ENCODE assay signal across 8 cellular contexts in the genomic region with DNA sequence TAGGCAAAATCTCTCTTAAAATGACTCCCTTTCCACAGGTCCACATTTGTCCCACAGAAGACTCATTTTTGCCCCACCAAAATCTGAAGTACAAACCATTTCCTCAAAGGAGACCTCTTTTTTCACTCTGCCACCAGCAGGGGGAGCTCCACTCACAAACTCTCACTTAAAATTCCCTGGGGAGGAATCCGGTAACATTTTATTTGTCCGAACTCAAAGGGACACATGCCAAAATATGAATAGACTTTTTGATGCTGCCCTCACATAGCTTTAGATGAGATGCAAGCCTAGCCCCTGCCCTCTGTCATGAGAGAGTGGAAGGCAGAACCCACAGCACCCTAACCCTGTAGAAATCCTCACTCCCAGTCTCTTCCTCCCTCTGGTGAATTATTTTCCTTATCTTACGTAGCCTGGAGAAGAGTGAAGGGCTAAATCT. TPM values are rescaled to one million over a fixed set of nuclear protein-coding genes. Genes with fewer than 3 reads are reported as not detected.
DNase-seq lines count a peak whose midpoint lies in the region; ATAC-seq and TF ChIP-seq lines count a peak whose summit lies in the region.

No MANE protein-coding gene starts in this region.

- DNase-seq in GF-D8 (lab: John Stamatoyannopoulos, UW), result peak; percentile 3
- peak; percentile 68 for DNase-seq in M059J (ENCODE audit: low read depth)
- DNase-seq in T-helper 9 cell, result peak; percentile 53
- DNase-seq in inferior parietal cortex (ENCODE audit: extremely low spot score), result peak; percentile 89
- peak; percentile 31 to 34 for DNase-seq in stimulated activated CD4-positive, alpha-beta T cell treated with anti-CD3 and anti-CD28 coated beads, Interleukin-15, amount 100 ng/mL, for 1 hour (ENCODE audit: low read depth in 1 of 2, low spot score in 1 of 2)

- H3K9me3 Mint-ChIP-seq in brain, result peaks cover 0 to 3% (median 0%) of the 10 kb centered on the region in 5 experiments

- H3K27ac Mint-ChIP-seq in brain, result peak overlapping the region in 1 of 5 experiments; percentile 5

- TF ChIP-seq CTCF in brain (conservative IDR thresholded peaks at IDR 0.05), result peak; percentile 92 to 95

- H3K4me1 Mint-ChIP-seq in brain, result peaks cover 6% of the 10 kb centered on the region

- peak overlapping the region in 4 of 5 experiments; percentile 1 to 55 (median 22) for H3K4me3 Mint-ChIP-seq in brain

- H3K27me3 Mint-ChIP-seq in brain, result peaks cover 3% of the 10 kb centered on the region

- no peaks in the 10 kb centered on the region for H3K36me3 Mint-ChIP-seq in brain

- ATAC-seq in GM21786 (IDR thresholded peaks at IDR 0.05; ENCODE audit: unreplicated experiment), result no peak
- no peak for ATAC-seq in HG02885 (IDR thresholded peaks at IDR 0.05; ENCODE audit: poor library complexity, unreplicated experiment)

RNA-seq across cellular contexts. Expression of a gene that starts 57.1 kb away (rescaled TPM):
- 3.1 and 5.1 TPM in 2 replicates for total RNA-seq in M059J (2014; rRNA removed; shearing (Covaris generic))
- polyA plus RNA-seq in brain (ENCODE audit: insufficient read depth, low read depth, low replicate concordance), result 0.53 TPM

Comparison
In these comparisons a context has a peak if more than half of its experiments do, and no peak if none do; other contexts are left out.
1. DNase-seq: peak in every context shown above with its lines; median percentile 89 in inferior parietal cortex; 68 in M059J; 53 in T-helper 9 cell; 32 in stimulated activated CD4-positive, alpha-beta T cell treated with anti-CD3 and anti-CD28 coated beads, Interleukin-15, amount 100 ng/mL, for 1 hour; 3 in GF-D8.